10 cellular contexts compared by ENCODE assay signal in genomic region chrX:23662187-23662586, GRCh38. TPM values are rescaled to one million over a fixed set of nuclear protein-coding genes. Genes with fewer than 3 reads are reported as not detected.
DNase-seq lines count a peak whose midpoint lies in the region; ATAC-seq and TF ChIP-seq lines count a peak whose summit lies in the region.
"Had no signal": no experiment of that assay in that cellular context is flagged by ENCODE, and none has a peak within 500 bp of the region (broad histone marks: within the 10 kb centered on the region; RNA-seq: fewer than 3 reads in every experiment).

No MANE protein-coding gene starts in this region.

- H3K4me3 ChIP-seq in colonic mucosa, result no peak overlapping the region
- no peak overlapping the region for H3K4me3 ChIP-seq in PC-3 (ENCODE audit: low read length)
- H3K4me3 ChIP-seq: cardiac muscle cell had no signal

- no peak for DNase-seq in activated T-cell treated with anti-CD3 and anti-CD28 coated beads, Interleukin-2, amount 50 U/mL, for 72 hours
- DNase-seq in activated T-cell treated with anti-CD3 and anti-CD28 coated beads, Interleukin-2, amount 50 U/mL, for 48 hours, result no peak
- no peak for DNase-seq in stimulated activated naive CD8-positive, alpha-beta T cell treated with anti-CD3 and anti-CD28 coated beads, Interleukin-15, Interleukin-2, amounts not matched to agents 100 U/mL and 50 U/mL, for 24 hours
- DNase-seq in colonic mucosa (no peak), occipital lobe (lab: John Stamatoyannopoulos, UW) (no peak), PC-3 (no peak)
- DNase-seq: activated CD4-positive, alpha-beta T cell treated with anti-CD3 and anti-CD28 coated beads for 48 hours had no signal

- no peaks in the 10 kb centered on the region for H3K79me2 ChIP-seq in PC-3 (ENCODE audit: low read length)

- TF ChIP-seq CTCF in colonic mucosa (IDR thresholded peaks at IDR 0.05) (no peak), PC-3 (conservative IDR thresholded peaks at IDR 0.05; ENCODE audit: low read depth, low read length) (no peak)

- peak overlapping the region; percentile 6 to 80 for H3K4me3 Mint-ChIP-seq in activated T-cell treated with anti-CD3 and anti-CD28 coated beads, Interleukin-2, amount 50 U/mL, for 72 hours
- peak overlapping the region; percentile 65 for H3K4me3 Mint-ChIP-seq in T-helper 1 cell treated with Interleukin-12 subunit alpha and Interleukin-12 subunit beta and Interleukin-4 antibody, amounts not matched to agents 30 μg/mL and 1 μg/mL, for 36 hours

- no peak overlapping the region for H3K27ac ChIP-seq in colonic mucosa
- H3K27ac ChIP-seq in PC-3 (ENCODE audit: low read length), result no peak overlapping the region
- H3K27ac ChIP-seq: cardiac muscle cell had no signal

- H3K9me3 Mint-ChIP-seq in activated T-cell treated with anti-CD3 and anti-CD28 coated beads, Interleukin-2, amount 50 U/mL, for 72 hours, result no peaks in the 10 kb centered on the region
- H3K9me3 Mint-ChIP-seq in T-helper 1 cell treated with Interleukin-12 subunit alpha and Interleukin-12 subunit beta and Interleukin-4 antibody, amounts not matched to agents 30 μg/mL and 1 μg/mL, for 36 hours, result no peaks in the 10 kb centered on the region

- H3K27ac Mint-ChIP-seq in activated T-cell treated with anti-CD3 and anti-CD28 coated beads, Interleukin-2, amount 50 U/mL, for 72 hours, result peak overlapping the region; percentile 97
- H3K27ac Mint-ChIP-seq in T-helper 1 cell treated with Interleukin-12 subunit alpha and Interleukin-12 subunit beta and Interleukin-4 antibody, amounts not matched to agents 30 μg/mL and 1 μg/mL, for 36 hours, result peak overlapping the region; percentile 86

- peak; percentile 33 to 39 for ATAC-seq in activated T-cell treated with anti-CD3 and anti-CD28 coated beads, Interleukin-2, amount 50 U/mL, for 72 hours (replicated peaks in 1 of 2)
- ATAC-seq in HG02642 (IDR thresholded peaks at IDR 0.05; ENCODE audit: poor library complexity, unreplicated experiment), result peak; percentile 50
- peak; percentile 32 for ATAC-seq in stimulated activated naive CD8-positive, alpha-beta T cell treated with anti-CD3 and anti-CD28 coated beads, Interleukin-15, Interleukin-2, amounts not matched to agents 100 U/mL and 50 U/mL, for 24 hours
- ATAC-seq in PC-3, result no peak

- no peak overlapping the region for H3K9ac ChIP-seq in colonic mucosa (ENCODE audit: low read depth in 2 of 2, low read length in 2 of 2)
- no peak overlapping the region for H3K9ac ChIP-seq in PC-3 (ENCODE audit: low read length)

- H2AFZ ChIP-seq in PC-3 (ENCODE audit: low read length), result no peak overlapping the region

- no peaks in the 10 kb centered on the region for H3F3A ChIP-seq in PC-3 (ENCODE audit: low read length, unreplicated experiment)

- no peak overlapping the region for H3K4me2 ChIP-seq in PC-3 (ENCODE audit: low read length)

- H3K4me1 ChIP-seq in colonic mucosa (no peaks in the 10 kb centered on the region), PC-3 (ENCODE audit: insufficient read depth, low read length) (peaks cover 7% of the 10 kb centered on the region)

- H3K36me3 ChIP-seq in colonic mucosa (no peaks in the 10 kb centered on the region), PC-3 (ENCODE audit: low read depth, low read length) (no peaks in the 10 kb centered on the region)
- H3K36me3 ChIP-seq: cardiac muscle cell had no signal

- POLR2A ChIA-PET in PC-3 (lab: Charles Lee; ENCODE audit: unreplicated experiment), result no interaction called here

- H3K4me1 Mint-ChIP-seq in activated T-cell treated with anti-CD3 and anti-CD28 coated beads, Interleukin-2, amount 50 U/mL, for 72 hours (ENCODE audit: low read depth), result peaks cover 30% of the 10 kb centered on the region
- H3K4me1 Mint-ChIP-seq in T-helper 1 cell treated with Interleukin-12 subunit alpha and Interleukin-12 subunit beta and Interleukin-4 antibody, amounts not matched to agents 30 μg/mL and 1 μg/mL, for 36 hours (ENCODE audit: low read depth), result peaks cover 29% of the 10 kb centered on the region

- CTCF ChIA-PET in PC-3 (lab: Charles Lee), result no interaction called here

- no peaks in the 10 kb centered on the region for H3K9me2 ChIP-seq in PC-3 (replicated peaks; ENCODE audit: low read length)

- intact Hi-C loops in colonic mucosa (cut with DNase I) (no loop called here), PC-3 (cut with micrococcal nuclease) (loop anchor here (10.0 kb wide), 1 partner anchor 1033 kb away; the partner anchor contains the start of gene POLA1)

- H4K20me1 ChIP-seq in PC-3 (ENCODE audit: low read length), result no peaks in the 10 kb centered on the region

- no TSS peak for BruUV-seq in PC-3 (replicated peaks; lab: Mats Ljungman, UMichigan)

- H3K27me3 ChIP-seq in colonic mucosa (no peaks in the 10 kb centered on the region), PC-3 (ENCODE audit: low read length) (no peaks in the 10 kb centered on the region)
- H3K27me3 ChIP-seq: cardiac muscle cell had no signal

- no peaks in the 10 kb centered on the region for H3K36me3 Mint-ChIP-seq in activated T-cell treated with anti-CD3 and anti-CD28 coated beads, Interleukin-2, amount 50 U/mL, for 72 hours (ENCODE audit: insufficient read depth in 2 of 2)
- no peaks in the 10 kb centered on the region for H3K36me3 Mint-ChIP-seq in T-helper 1 cell treated with Interleukin-12 subunit alpha and Interleukin-12 subunit beta and Interleukin-4 antibody, amounts not matched to agents 30 μg/mL and 1 μg/mL, for 36 hours (ENCODE audit: low read depth)

- H3K9me3 ChIP-seq in colonic mucosa, result no peaks in the 10 kb centered on the region
- H3K9me3 ChIP-seq in PC-3 (ENCODE audit: low read length), result no peaks in the 10 kb centered on the region

- H3K27me3 Mint-ChIP-seq in activated T-cell treated with anti-CD3 and anti-CD28 coated beads, Interleukin-2, amount 50 U/mL, for 72 hours (ENCODE audit: low read depth), result peaks cover 7% of the 10 kb centered on the region
- no peaks in the 10 kb centered on the region for H3K27me3 Mint-ChIP-seq in T-helper 1 cell treated with Interleukin-12 subunit alpha and Interleukin-12 subunit beta and Interleukin-4 antibody, amounts not matched to agents 30 μg/mL and 1 μg/mL, for 36 hours (ENCODE audit: low read depth)

RNA-seq across cellular contexts. Expression of gene PRDX4, which starts 5.1 kb away (rescaled TPM):
- total RNA-seq in activated T-cell treated with anti-CD3 and anti-CD28 coated beads, Interleukin-2, amount 50 U/mL, for 72 hours, result 10 to 100 TPM; 27.5 to 33.8 TPM
- total RNA-seq in colonic mucosa, result 100 to 1,000 TPM in 1 of 2 donors, 10 to 100 TPM in 1; 56.0 to 102 TPM
- total RNA-seq in occipital lobe, result 37.9 TPM
- total RNA-seq in PC-3 (2014; rRNA removed), result 249 and 276 TPM in 2 replicates
